10 cellular contexts compared by ENCODE assay signal in the genomic region with DNA sequence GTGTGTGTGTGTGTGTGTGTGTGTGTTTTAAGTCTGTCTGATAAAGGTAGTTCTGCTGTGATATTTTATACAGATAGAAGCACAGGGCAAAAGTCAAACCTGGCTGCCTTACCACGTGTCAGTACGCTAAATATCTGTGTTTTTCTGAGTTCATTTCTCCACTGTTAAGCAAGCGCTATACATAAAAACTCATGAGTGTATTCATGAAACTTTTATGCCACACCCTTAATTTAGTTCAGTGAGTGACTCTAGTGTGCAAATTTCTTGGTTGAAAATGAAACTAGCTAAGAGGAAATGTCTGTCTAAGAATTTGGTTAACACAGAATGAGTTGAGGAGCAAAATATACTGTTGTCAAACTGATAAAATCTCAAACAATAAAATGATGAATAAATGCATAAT. TPM values are rescaled to one million over a fixed set of nuclear protein-coding genes. Genes with fewer than 3 reads are reported as not detected.
DNase-seq lines count a peak whose midpoint lies in the region; ATAC-seq lines count a peak whose summit lies in the region.
"Had no signal": no experiment of that assay in that cellular context is flagged by ENCODE, and none has a peak within 500 bp of the region (broad histone marks: within the 10 kb centered on the region; RNA-seq: fewer than 3 reads in every experiment).

No MANE protein-coding gene starts in this region.

- DNase-seq in CD4-positive, alpha-beta memory T cell, result peak in 3 of 5 donors; percentile 29 to 36 (median 32)
- no peak for DNase-seq in activated naive CD8-positive, alpha-beta T cell treated with anti-CD3 and anti-CD28 coated beads, Interleukin-2, amount 50 U/mL, for 24 hours
- no peak for DNase-seq in NCI-H446 treated with DMSO at 0.1 percent for 48 hours (lab: John Stamatoyannopoulos, UW)
- DNase-seq in stimulated activated CD4-positive, alpha-beta T cell treated with anti-CD3 and anti-CD28 coated beads, Interleukin-12 subunit alpha, Interleukin-12 subunit beta, amount 100 ng/mL, for 4 hours, result no peak
- DNase-seq in GOT3 (lab: John Stamatoyannopoulos, UW), result no peak
- no peak for DNase-seq in stimulated activated CD4-positive, alpha-beta T cell treated with anti-CD3 and anti-CD28 coated beads, Interleukin-2, amount 100 ng/mL, for 48 hours
- DNase-seq: NCI-H82, nephron progenitor cell had no signal

- no peaks in the 10 kb centered on the region for H3K27me3 ChIP-seq in CD4-positive, alpha-beta memory T cell (ENCODE audit: insufficient read depth, low read length)

- peaks cover 16% of the 10 kb centered on the region for H3K36me3 ChIP-seq in CD4-positive, alpha-beta memory T cell (ENCODE audit: insufficient read depth, low read length)

- POLR2A ChIA-PET in CD4-positive, alpha-beta memory T cell (lab: Charles Lee; ENCODE audit: partially characterized antibody), result interaction anchor here (0.8 to 5.4 kb wide), 11 partner anchors 8 to 330 kb away, joined by 3 to 61 read pairs (median 5); a partner anchor contains a TSS

- H3K4me3 Mint-ChIP-seq in CD4-positive, alpha-beta memory T cell, result peak overlapping the region; percentile 54 to 93 (median 80)
- peak overlapping the region; percentile 47 for H3K4me3 Mint-ChIP-seq in activated naive CD8-positive, alpha-beta T cell treated with anti-CD3 and anti-CD28 coated beads, Interleukin-2, amount 50 U/mL, for 24 hours
- H3K4me3 Mint-ChIP-seq: nephron progenitor cell had no signal

- peaks cover 58 to 59% of the 10 kb centered on the region in 2 donors for H3K36me3 Mint-ChIP-seq in CD4-positive, alpha-beta memory T cell
- peaks cover 52% of the 10 kb centered on the region for H3K36me3 Mint-ChIP-seq in activated naive CD8-positive, alpha-beta T cell treated with anti-CD3 and anti-CD28 coated beads, Interleukin-2, amount 50 U/mL, for 24 hours (ENCODE audit: low read depth)

- peaks cover 46 to 79% (median 62%) of the 10 kb centered on the region in 4 donors for H3K4me1 Mint-ChIP-seq in CD4-positive, alpha-beta memory T cell
- H3K4me1 Mint-ChIP-seq in activated naive CD8-positive, alpha-beta T cell treated with anti-CD3 and anti-CD28 coated beads, Interleukin-2, amount 50 U/mL, for 24 hours, result peaks cover 66% of the 10 kb centered on the region
- H3K4me1 Mint-ChIP-seq: nephron progenitor cell had no signal

- intact Hi-C loops in CD4-positive, alpha-beta memory T cell (cut with micrococcal nuclease), result no loop called here

- CTCF ChIA-PET in CD4-positive, alpha-beta memory T cell (lab: Charles Lee; ENCODE audit: partially characterized antibody), result interaction anchor here (1.0 to 8.0 kb wide), 10 partner anchors 8 to 481 kb away, joined by 3 to 125 read pairs (median 4); a partner anchor contains a TSS

- H3K4me3 ChIP-seq in CD4-positive, alpha-beta memory T cell (ENCODE audit: low read length in 2 of 2), result no peak overlapping the region

- H3K27ac ChIP-seq in CD4-positive, alpha-beta memory T cell (ENCODE audit: low read depth, low read length), result peak overlapping the region; percentile 41

- no peaks in the 10 kb centered on the region for H3K27me3 Mint-ChIP-seq in CD4-positive, alpha-beta memory T cell
- no peaks in the 10 kb centered on the region for H3K27me3 Mint-ChIP-seq in activated naive CD8-positive, alpha-beta T cell treated with anti-CD3 and anti-CD28 coated beads, Interleukin-2, amount 50 U/mL, for 24 hours

- H3K4me1 ChIP-seq in CD4-positive, alpha-beta memory T cell (ENCODE audit: insufficient read depth, low read length), result peaks cover 77% of the 10 kb centered on the region

- H3K9me3 ChIP-seq in CD4-positive, alpha-beta memory T cell (ENCODE audit: control insufficient read depth in 1 of 2, low read length in 2 of 2), result no peaks in the 10 kb centered on the region

- H3K9me3 Mint-ChIP-seq in CD4-positive, alpha-beta memory T cell, result no peaks in the 10 kb centered on the region
- no peaks in the 10 kb centered on the region for H3K9me3 Mint-ChIP-seq in activated naive CD8-positive, alpha-beta T cell treated with anti-CD3 and anti-CD28 coated beads, Interleukin-2, amount 50 U/mL, for 24 hours
- H3K9me3 Mint-ChIP-seq: nephron progenitor cell had no signal

- peak overlapping the region; percentile 62 to 95 (median 91) for H3K27ac Mint-ChIP-seq in CD4-positive, alpha-beta memory T cell
- H3K27ac Mint-ChIP-seq in activated naive CD8-positive, alpha-beta T cell treated with anti-CD3 and anti-CD28 coated beads, Interleukin-2, amount 50 U/mL, for 24 hours, result peak overlapping the region; percentile 70
- H3K27ac Mint-ChIP-seq: nephron progenitor cell had no signal

- ATAC-seq in GM19397 (IDR thresholded peaks at IDR 0.05; ENCODE audit: unreplicated experiment), result peak; percentile 89
- peak; percentile 98 for ATAC-seq in HG03175 (IDR thresholded peaks at IDR 0.05; ENCODE audit: unreplicated experiment)
- ATAC-seq in activated naive CD8-positive, alpha-beta T cell treated with anti-CD3 and anti-CD28 coated beads, Interleukin-2, amount 50 U/mL, for 24 hours, result peak; percentile 97

RNA-seq across cellular contexts. Expression of a gene that starts 11.2 kb away (rescaled TPM):
- total RNA-seq in CD4-positive, alpha-beta memory T cell, result 10 to 100 TPM; 30.6 to 36.6 TPM
- 10 to 100 TPM; 15.3 to 15.5 TPM for polyA plus RNA-seq in CD4-positive, alpha-beta memory T cell

Comparison
In these comparisons a context has a peak if more than half of its experiments do, and no peak if none do; other contexts are left out.
1. DNase-seq: peak in CD4-positive, alpha-beta memory T cell (3 of 5); none in activated naive CD8-positive, alpha-beta T cell treated with anti-CD3 and anti-CD28 coated beads, Interleukin-2, amount 50 U/mL, for 24 hours (single experiment), NCI-H446 treated with DMSO at 0.1 percent for 48 hours (single experiment), stimulated activated CD4-positive, alpha-beta T cell treated with anti-CD3 and anti-CD28 coated beads, Interleukin-12 subunit alpha, Interleukin-12 subunit beta, amount 100 ng/mL, for 4 hours (single experiment), GOT3 (single experiment) and stimulated activated CD4-positive, alpha-beta T cell treated with anti-CD3 and anti-CD28 coated beads, Interleukin-2, amount 100 ng/mL, for 48 hours (0 of 2).
2. Peak in every context shown above with its lines, with median percentiles within 50 percentile points of each other: ATAC-seq.